ENCODE assay signal across 1 cellular context in genomic region chr13:49739498-49740187, GRCh38.
A peak's percentile ranks its signal among the peaks of the same experiment; 100 is the strongest.
TF ChIP-seq lines count a peak whose summit lies in the region.

No MANE protein-coding gene starts in this region.

TF ChIP-seq in HepG2, 621 proteins besides CTCF, POLR2A, EP300 and RAD21 (continued from another document):
- TF ChIP-seq MYPOP (CRISPR knock-in tag; IDR thresholded peaks at IDR 0.05) (peak; percentile 68; the same call in 1 of the 2 replicates), SOX6 (IDR thresholded peaks at IDR 0.05) (no peak), SOX6 (CRISPR knock-in tag; IDR thresholded peaks at IDR 0.05) (peak; percentile 91), RXRB (CRISPR knock-in tag; IDR thresholded peaks at IDR 0.05; ENCODE audit: borderline replicate concordance) (peak; percentile 25; the same call in 1 of the 2 replicates), MBD4 (IDR thresholded peaks at IDR 0.05; ENCODE audit: borderline replicate concordance, low read length) (peak; percentile 65; the same call in 1 of the 2 replicates), ZNF253 (CRISPR knock-in tag; IDR thresholded peaks at IDR 0.05; ENCODE audit: borderline replicate concordance) (no peak), WIZ (CRISPR knock-in tag; IDR thresholded peaks at IDR 0.05) (no peak), RCOR2 (CRISPR knock-in tag; IDR thresholded peaks at IDR 0.05) (peak; percentile 65; the same call in 1 of the 2 replicates), SUZ12 (IDR thresholded peaks at IDR 0.05; ENCODE audit: low read depth, low read length) (no peak), ZBTB25 (CRISPR knock-in tag; IDR thresholded peaks at IDR 0.05) (no peak; the same call in 1 of the 2 replicates), RXRA (CRISPR knock-in tag; IDR thresholded peaks at IDR 0.05) (no peak), GMEB2 (CRISPR knock-in tag; IDR thresholded peaks at IDR 0.05; ENCODE audit: low read depth) (no peak), TARDBP (CRISPR knock-in tag; IDR thresholded peaks at IDR 0.05) (peak; percentile 69; the same call in 1 of the 2 replicates), SIX4 (CRISPR knock-in tag; IDR thresholded peaks at IDR 0.05) (peak; percentile 90; the same call in 1 of the 2 replicates), THRA (CRISPR knock-in tag; IDR thresholded peaks at IDR 0.05; ENCODE audit: borderline replicate concordance) (peak; percentile 48; the same call in 1 of the 2 replicates), REL (CRISPR knock-in tag; conservative IDR thresholded peaks at IDR 0.05) (no peak), RARA (CRISPR knock-in tag; IDR thresholded peaks at IDR 0.05) (peak; percentile 54), GATA4 (IDR thresholded peaks at IDR 0.05; ENCODE audit: borderline replicate concordance, low read depth) (peak; percentile 90), BATF2 (CRISPR knock-in tag; IDR thresholded peaks at IDR 0.05) (no peak), MAZ (IDR thresholded peaks at IDR 0.05; ENCODE audit: borderline replicate concordance, low read depth, low read length) (no peak), MAZ (CRISPR knock-in tag; IDR thresholded peaks at IDR 0.05; ENCODE audit: low read depth) (0 out of 2 replicates have a peak, but pooled peaks have one; percentile 32), ZBTB4 (CRISPR knock-in tag; IDR thresholded peaks at IDR 0.05; ENCODE audit: borderline replicate concordance) (no peak), ZNF703 (CRISPR knock-in tag; IDR thresholded peaks at IDR 0.05; ENCODE audit: borderline replicate concordance) (peak; percentile 55; the same call in 1 of the 2 replicates), CREBL2 (CRISPR knock-in tag; IDR thresholded peaks at IDR 0.05; ENCODE audit: borderline replicate concordance) (no peak), U2AF2 (IDR thresholded peaks at IDR 0.05; ENCODE audit: low read depth, low read length) (no peak), PHF5A (CRISPR knock-in tag; IDR thresholded peaks at IDR 0.05; ENCODE audit: low read depth, unreplicated experiment) (no peak), NFYC (CRISPR knock-in tag; IDR thresholded peaks at IDR 0.05) (no peak), PPARG (CRISPR knock-in tag; conservative IDR thresholded peaks at IDR 0.05) (peak; percentile 72), ZNF34 (CRISPR knock-in tag; IDR thresholded peaks at IDR 0.05; ENCODE audit: borderline replicate concordance) (no peak), LCORL (IDR thresholded peaks at IDR 0.05) (no peak), LCORL (CRISPR knock-in tag; IDR thresholded peaks at IDR 0.05) (peak; percentile 28; the same call in 1 of the 2 replicates), ZFP90 (CRISPR knock-in tag; IDR thresholded peaks at IDR 0.05; ENCODE audit: borderline replicate concordance) (no peak), SOX13 (IDR thresholded peaks at IDR 0.05) (peak; percentile 43; the same call in 1 of the 2 replicates), SOX13 (CRISPR knock-in tag; conservative IDR thresholded peaks at IDR 0.05 in 1 of 2, IDR thresholded peaks at IDR 0.05 in 1 of 2) (peak in 1 of 2 experiments; percentile 91; a peak in 2 of 4 replicates), SAP130 (CRISPR knock-in tag; IDR thresholded peaks at IDR 0.05; ENCODE audit: low read depth) (peak; percentile 62), CREM (IDR thresholded peaks at IDR 0.05) (peak; percentile 57; the same call in 1 of the 2 replicates), CREM (CRISPR knock-in tag; IDR thresholded peaks at IDR 0.05) (no peak), IRF2 (CRISPR knock-in tag; IDR thresholded peaks at IDR 0.05) (0 out of 2 replicates have a peak, but pooled peaks have one; percentile 29), HOXA5 (CRISPR knock-in tag; IDR thresholded peaks at IDR 0.05) (peak; percentile 96), KDM6A (CRISPR knock-in tag; IDR thresholded peaks at IDR 0.05; ENCODE audit: low read depth) (0 out of 2 replicates have a peak, but pooled peaks have one; percentile 12), GABPB1 (CRISPR knock-in tag; IDR thresholded peaks at IDR 0.05) (no peak), ZBTB10 (CRISPR knock-in tag; IDR thresholded peaks at IDR 0.05; ENCODE audit: borderline replicate concordance) (no peak), TCF7 (IDR thresholded peaks at IDR 0.05; ENCODE audit: low read depth) (peak; percentile 91), MIXL1 (CRISPR knock-in tag; IDR thresholded peaks at IDR 0.05) (peak; percentile 84)
